ENCODE assay signal across 15 cellular contexts in the genomic region with DNA sequence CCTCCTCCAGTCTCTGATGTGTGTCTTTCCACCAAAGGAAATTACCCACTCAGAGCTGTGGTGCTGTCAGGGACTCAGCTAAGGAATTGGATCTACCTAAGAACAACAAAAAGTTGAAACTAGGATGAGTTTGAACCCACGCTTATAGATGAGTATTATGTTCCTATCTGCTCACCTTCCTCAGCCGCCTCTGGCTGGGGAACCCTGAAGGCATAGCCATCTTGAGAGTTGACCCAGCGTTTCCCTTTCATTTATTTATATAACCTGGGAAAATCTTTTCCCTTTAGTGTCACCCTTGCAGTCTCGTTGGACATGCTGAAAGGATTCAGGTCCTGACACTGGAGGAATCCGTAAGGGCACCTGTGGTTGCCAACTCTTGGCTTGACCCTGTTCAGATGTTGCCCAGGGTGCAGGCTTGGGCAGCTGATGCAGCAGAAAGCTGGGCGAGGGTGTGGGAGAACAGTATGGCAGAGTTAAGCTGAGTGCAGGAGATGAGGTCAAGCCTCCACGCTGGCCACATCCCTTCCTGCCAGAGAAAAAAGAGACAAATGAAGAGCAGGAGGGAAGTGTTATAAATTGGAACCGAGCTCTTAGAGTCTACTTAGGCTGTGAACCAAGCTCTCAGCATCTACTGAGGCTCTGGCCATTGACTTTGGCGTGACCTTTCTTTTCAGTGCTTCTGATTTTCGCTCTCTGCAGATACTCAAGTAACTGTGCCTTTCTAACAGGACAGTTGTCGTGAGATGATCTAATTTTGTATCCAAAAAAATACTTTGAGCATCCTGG. TPM values are rescaled to one million over a fixed set of nuclear protein-coding genes. Genes with fewer than 3 reads are reported as not detected.
DNase-seq lines count a peak whose midpoint lies in the region; ATAC-seq, FAIRE-seq and TF ChIP-seq lines count a peak whose summit lies in the region.
"Had no signal": no experiment of that assay in that cellular context is flagged by ENCODE, and none has a peak within 500 bp of the region (broad histone marks: within the 10 kb centered on the region; RNA-seq: fewer than 3 reads in every experiment).

No MANE protein-coding gene starts in this region.

- no peak overlapping the region for H3K4ac ChIP-seq in neuronal stem cell (ENCODE audit: low read length)

- no peak for DNase-seq in D721Med (ENCODE audit: insufficient read length, low spot score)
- DNase-seq in NT2/D1 (ENCODE audit: low read depth, low spot score) = no peak
- peak; percentile 7 for DNase-seq in hepatic stellate cell (ENCODE audit: low spot score)
- no peak for DNase-seq in neuronal stem cell (ENCODE audit: low spot score)
- DNase-seq in SW480 (ENCODE audit: low spot score) = no peak
- DNase-seq in activated naive CD4-positive, alpha-beta T cell treated with Interleukin-2 at 50 U/mL for 16 hours = no peak
- no peak for DNase-seq in stimulated activated CD4-positive, alpha-beta T cell treated with anti-CD3 and anti-CD28 coated beads, Interleukin-2, amount 100 ng/mL, for 24 hours
- no peak for DNase-seq in lower lobe of right lung
- DNase-seq: activated CD4-positive, alpha-beta T cell treated with anti-CD3 and anti-CD28 coated beads for 36 hours; NCI-H1105 treated with DMSO at 0.1 percent for 48 hours; NCI-H510A; ovary had no signal

- intact Hi-C loops in lower lobe of right lung (cut with DNase I) = no loop called here

- peak; percentile 88 for FAIRE-seq in D721Med (lab: Jason Lieb, UNC)
- FAIRE-seq: GM12891 had no signal

- no peak overlapping the region for H3K4me2 ChIP-seq in neuronal stem cell (ENCODE audit: insufficient read depth, low read length, poor library complexity, severe bottlenecking)

- H3K9me3 ChIP-seq in NT2/D1 (ENCODE audit: insufficient read depth, low read length) (no peaks in the 10 kb centered on the region), neuronal stem cell (replicated peaks in 1 of 2; ENCODE audit: control insufficient read depth in 2 of 2, insufficient read depth in 1 of 2, low read depth in 1 of 2, low read length in 2 of 2) (no peaks in the 10 kb centered on the region), lower lobe of right lung (no peaks in the 10 kb centered on the region)
- H3K9me3 ChIP-seq: ovary had no signal

- no peak overlapping the region for H2AK5ac ChIP-seq in neuronal stem cell (ENCODE audit: low read depth, low read length)

- H2BK5ac ChIP-seq in neuronal stem cell (ENCODE audit: low read length) = no peak overlapping the region

- no peaks in the 10 kb centered on the region for H3K79me1 ChIP-seq in neuronal stem cell (ENCODE audit: low read depth, low read length)

- TF ChIP-seq CTCF in D721Med (IDR thresholded peaks at IDR 0.05; ENCODE audit: insufficient read depth, missing control alignments) (no peak), lower lobe of right lung (IDR thresholded peaks at IDR 0.05) (no peak)

- no peak overlapping the region for H2BK12ac ChIP-seq in neuronal stem cell (ENCODE audit: low read length)

- H3K18ac ChIP-seq in neuronal stem cell (ENCODE audit: low read length) = no peak overlapping the region

- no peak overlapping the region for H4K8ac ChIP-seq in neuronal stem cell (ENCODE audit: low read depth, low read length)

- peak overlapping the region; percentile 98 for H2AFZ ChIP-seq in neuronal stem cell (ENCODE audit: low read length)

- H3K27me3 ChIP-seq in NT2/D1 (ENCODE audit: insufficient read depth, insufficient read length) (peaks cover 32% of the 10 kb centered on the region), neuronal stem cell (ENCODE audit: control insufficient read depth in 3 of 3, insufficient read depth in 3 of 3, low read depth in 1 of 3, low read length in 3 of 3) (peaks cover 0 to 21% (median 0%) of the 10 kb centered on the region in 3 experiments), lower lobe of right lung (ENCODE audit: low read depth) (peaks cover 38% of the 10 kb centered on the region)
- H3K27me3 ChIP-seq: ovary had no signal

- no peak overlapping the region for H2BK15ac ChIP-seq in neuronal stem cell (ENCODE audit: low read length)

- H4K91ac ChIP-seq in neuronal stem cell (ENCODE audit: low read depth, low read length, poor library complexity) = no peak overlapping the region

- no peak overlapping the region for H3K27ac ChIP-seq in neuronal stem cell (replicated peaks; ENCODE audit: low read length)
- H3K27ac ChIP-seq in lower lobe of right lung = no peak overlapping the region
- H3K27ac ChIP-seq: ovary had no signal

- H3K4me1 ChIP-seq in NT2/D1 (ENCODE audit: insufficient read depth, insufficient read length) = no peaks in the 10 kb centered on the region
- H3K4me1 ChIP-seq in neuronal stem cell (ENCODE audit: control insufficient read depth in 2 of 2, insufficient read depth in 1 of 2, low read depth in 1 of 2, low read length in 2 of 2) = peaks cover 1 to 19% of the 10 kb centered on the region in 2 donors
- H3K4me1 ChIP-seq in lower lobe of right lung = peaks cover 11% of the 10 kb centered on the region

- H3K36me3 ChIP-seq in NT2/D1 (ENCODE audit: insufficient read depth, insufficient read length, low read length) (no peaks in the 10 kb centered on the region), neuronal stem cell (replicated peaks in 1 of 2; ENCODE audit: control insufficient read depth in 2 of 2, insufficient read depth in 2 of 2, low read length in 2 of 2) (no peaks in the 10 kb centered on the region), lower lobe of right lung (no peaks in the 10 kb centered on the region)
- H3K36me3 ChIP-seq: ovary had no signal

- H3K9ac ChIP-seq in NT2/D1 (ENCODE audit: insufficient read length, low read depth) (no peak overlapping the region), neuronal stem cell (ENCODE audit: low read depth, low read length, poor library complexity) (no peak overlapping the region)

- H3K4me3 ChIP-seq in NT2/D1 (ENCODE audit: insufficient read length, low read depth) (peak overlapping the region; percentile 61), neuronal stem cell (ENCODE audit: low read length in 2 of 2) (peak overlapping the region in 1 of 2 donors; percentile 79), lower lobe of right lung (no peak overlapping the region)
- H3K4me3 ChIP-seq: ovary had no signal

- no peak overlapping the region for H3K14ac ChIP-seq in neuronal stem cell (ENCODE audit: low read length)

- no CpG with 5 or more reads among the region's 11 CpGs for WGBS in neuronal stem cell (ENCODE audit: extremely low coverage in 2 of 2, insufficient read length in 2 of 2, insufficient replicate concordance in 1 of 2), 2 donors

- no peak for ATAC-seq in lower lobe of right lung
- ATAC-seq: activated CD4-positive, alpha-beta T cell treated with anti-CD3 and anti-CD28 coated beads for 36 hours; activated T-helper 17 cell treated with anti-CD3 and anti-CD28 coated beads, Interleukin-2, amount 50 U/mL, for 72 hours had no signal

- H2BK120ac ChIP-seq in neuronal stem cell (ENCODE audit: low read depth, low read length) = no peak overlapping the region

- H3K23ac ChIP-seq in neuronal stem cell (ENCODE audit: low read depth, low read length, poor library complexity) = no peak overlapping the region

RNA-seq across cellular contexts. Expression of a gene that starts 1.9 kb away (rescaled TPM):
- 1.0 TPM for polyA plus RNA-seq in neuronal stem cell (2013, experiment 1 of 2)
- polyA plus RNA-seq in neuronal stem cell (2013, experiment 2 of 2) = 0.93 TPM
- total RNA-seq in lower lobe of right lung = 0.24 TPM
- total RNA-seq: glomerular endothelial cell had no signal
